In genomic region chr10:63145782-63146181, GRCh38 we compare ENCODE assay signal across 19 cellular contexts. TPM values are rescaled to one million over a fixed set of nuclear protein-coding genes. Genes with fewer than 3 reads are reported as not detected.
DNase-seq lines count a peak whose midpoint lies in the region; ATAC-seq, FAIRE-seq and TF ChIP-seq lines count a peak whose summit lies in the region.
"Had no signal": no experiment of that assay in that cellular context is flagged by ENCODE, and none has a peak within 500 bp of the region (broad histone marks: within the 10 kb centered on the region; RNA-seq: fewer than 3 reads in every experiment).

No MANE protein-coding gene starts in this region.

- no peak for FAIRE-seq in GM12878 (lab: Jason Lieb, UNC)

- H3K4me1 Mint-ChIP-seq in activated naive CD8-positive, alpha-beta T cell (ENCODE audit: low read depth): peaks cover 60% of the 10 kb centered on the region
- H3K4me1 Mint-ChIP-seq in activated naive CD8-positive, alpha-beta T cell treated with anti-CD3 and anti-CD28 coated beads for 36 hours: peaks cover 34% of the 10 kb centered on the region
- no peaks in the 10 kb centered on the region for H3K4me1 Mint-ChIP-seq in nephron progenitor cell

- H3K27ac Mint-ChIP-seq in activated naive CD8-positive, alpha-beta T cell: peak overlapping the region; percentile 43
- H3K27ac Mint-ChIP-seq in activated naive CD8-positive, alpha-beta T cell treated with anti-CD3 and anti-CD28 coated beads for 36 hours: no peak overlapping the region
- no peak overlapping the region for H3K27ac Mint-ChIP-seq in nephron progenitor cell
- H3K27ac Mint-ChIP-seq: activated CD4-positive, alpha-beta T cell treated with anti-CD3 and anti-CD28 coated beads, Interleukin-2, amount 10 ng/mL, durations not matched to agents 24 days and 14 days; mesothelial cell of epicardium had no signal

- H3K4me3 Mint-ChIP-seq in activated naive CD8-positive, alpha-beta T cell: no peak overlapping the region
- H3K4me3 Mint-ChIP-seq in activated naive CD8-positive, alpha-beta T cell treated with anti-CD3 and anti-CD28 coated beads for 36 hours: no peak overlapping the region
- no peak overlapping the region for H3K4me3 Mint-ChIP-seq in nephron progenitor cell
- H3K4me3 Mint-ChIP-seq: activated CD4-positive, alpha-beta T cell treated with anti-CD3 and anti-CD28 coated beads, Interleukin-2, amount 10 ng/mL, durations not matched to agents 24 days and 14 days; mesothelial cell of epicardium had no signal

- POLR2A ChIA-PET in GM12878 (lab: Charles Lee): interaction anchor here (3.3 kb wide), 1 partner anchor 11 kb away, joined by 15 read pairs; no protein-coding TSS in a partner anchor

- H3K9me3 Mint-ChIP-seq in activated naive CD8-positive, alpha-beta T cell (ENCODE audit: low read depth): no peaks in the 10 kb centered on the region
- H3K9me3 Mint-ChIP-seq in activated naive CD8-positive, alpha-beta T cell treated with anti-CD3 and anti-CD28 coated beads for 36 hours: peaks cover 1% of the 10 kb centered on the region
- H3K9me3 Mint-ChIP-seq in nephron progenitor cell: no peaks in the 10 kb centered on the region
- H3K9me3 Mint-ChIP-seq: activated CD4-positive, alpha-beta T cell treated with anti-CD3 and anti-CD28 coated beads, Interleukin-2, amount 10 ng/mL, durations not matched to agents 24 days and 14 days; mesothelial cell of epicardium had no signal

- no peak for DNase-seq in activated naive CD8-positive, alpha-beta T cell treated with anti-CD3 and anti-CD28 coated beads for 36 hours
- DNase-seq in GM12878 (ENCODE audit: low read depth, low spot score): no peak
- no peak for DNase-seq in thyroid gland
- DNase-seq in NCI-H187 treated with DMSO at 0.1 percent for 48 hours (lab: John Stamatoyannopoulos, UW): no peak
- DNase-seq in nephron progenitor cell: no peak
- DNase-seq: activated CD4-positive, alpha-beta T cell treated with anti-CD3 and anti-CD28 coated beads, Interleukin-2, amount 10 ng/mL, durations not matched to agents 24 days and 14 days; AML-193; DMS79 treated with DMSO at 0.1 percent for 48 hours; esophagus squamous epithelium; NCI-H1092 treated with DMSO at 0.1 percent for 48 hours; NCI-H345; OCI-M1; stimulated activated CD4-positive, alpha-beta T cell treated with anti-CD3 and anti-CD28 coated beads, Interleukin-4, amount 100 ng/mL, for 1 hour; stimulated activated naive CD4-positive, alpha-beta T cell had no signal

- TF ChIP-seq RAD21 in GM12878 (IDR thresholded peaks at IDR 0.05; ENCODE audit: insufficient read depth, low read depth, low read length): no peak

- H3K9me3 ChIP-seq in GM12878 (replicated peaks; ENCODE audit: control insufficient read depth, insufficient read depth, low read length) (no peaks in the 10 kb centered on the region), thyroid gland (no peaks in the 10 kb centered on the region)
- H3K9me3 ChIP-seq: esophagus squamous epithelium, prostate gland had no signal

- no peak overlapping the region for H3K4me2 ChIP-seq in GM12878 (ENCODE audit: control insufficient read depth, insufficient read depth)

- CTCF ChIA-PET in GM12878 (lab: Yijun Ruan, JAX): interaction anchor here (0.7 to 4.3 kb wide), 12 partner anchors 9 to 708 kb away, joined by 3 to 57 read pairs (median 8); partner anchors contain the start of gene NRBF2

- TF ChIP-seq EP300 in GM12878 (IDR thresholded peaks at IDR 0.05; ENCODE audit: borderline replicate concordance in 1 of 2, control insufficient read depth in 1 of 2, low read depth in 2 of 2, low read length in 2 of 2): no peak

- TF ChIP-seq POLR2A in GM12878 (IDR thresholded peaks at IDR 0.05; ENCODE audit: low read depth, low read length): no peak
- no peak for TF ChIP-seq POLR2A in thyroid gland (IDR thresholded peaks at IDR 0.05)

- no peaks in the 10 kb centered on the region for H3K27me3 ChIP-seq in GM12878 (replicated peaks in 1 of 2; ENCODE audit: control insufficient read depth in 2 of 2, insufficient read depth in 2 of 2, low read length in 1 of 2)
- H3K27me3 ChIP-seq in thyroid gland: no peaks in the 10 kb centered on the region
- H3K27me3 ChIP-seq: esophagus squamous epithelium had no signal

- H3K27ac ChIP-seq in GM12878 (ENCODE audit: control insufficient read depth, insufficient read depth) (no peak overlapping the region), thyroid gland (peak overlapping the region in 2 of 3 donors; percentile 19 to 49)
- H3K27ac ChIP-seq: esophagus squamous epithelium, prostate gland had no signal

- no peak overlapping the region for H2AFZ ChIP-seq in GM12878 (ENCODE audit: control insufficient read depth, low read depth, low read length)

- in situ Hi-C loops in GM12878 (cut with MboI): no loop called here

- peaks cover 18% of the 10 kb centered on the region for H3K36me3 Mint-ChIP-seq in activated naive CD8-positive, alpha-beta T cell
- H3K36me3 Mint-ChIP-seq in activated naive CD8-positive, alpha-beta T cell treated with anti-CD3 and anti-CD28 coated beads for 36 hours: peaks cover 23% of the 10 kb centered on the region
- H3K36me3 Mint-ChIP-seq in nephron progenitor cell (ENCODE audit: low read depth): peaks cover 50% of the 10 kb centered on the region

- H3K79me2 ChIP-seq in GM12878 (ENCODE audit: control insufficient read depth, insufficient read depth, low read length): peaks cover 58% of the 10 kb centered on the region

- no peaks in the 10 kb centered on the region for H3K27me3 Mint-ChIP-seq in activated naive CD8-positive, alpha-beta T cell
- H3K27me3 Mint-ChIP-seq in activated naive CD8-positive, alpha-beta T cell treated with anti-CD3 and anti-CD28 coated beads for 36 hours: no peaks in the 10 kb centered on the region
- H3K27me3 Mint-ChIP-seq in nephron progenitor cell (ENCODE audit: low read depth, poor library complexity): no peaks in the 10 kb centered on the region
- H3K27me3 Mint-ChIP-seq: activated CD4-positive, alpha-beta T cell treated with anti-CD3 and anti-CD28 coated beads, Interleukin-2, amount 10 ng/mL, durations not matched to agents 24 days and 14 days had no signal

- intact Hi-C loops in GM12878 (cut with micrococcal nuclease; ENCODE audit: unreplicated experiment): no loop called here
- intact Hi-C loops in thyroid gland (cut with DNase I): no loop called here

- SMC1A ChIA-PET in GM12878 (lab: Charles Lee; ENCODE audit: uncharacterized antibody, unreplicated experiment): interaction anchor here (0.5 to 4.8 kb wide), 17 partner anchors 10 to 708 kb away, joined by 3 to 40 read pairs (median 3); partner anchors contain the start of gene NRBF2

- BruUV-seq in GM12878 (replicated peaks; lab: Mats Ljungman, UMichigan): no TSS peak

- no peak overlapping the region for H3K9ac ChIP-seq in GM12878 (ENCODE audit: control insufficient read depth, insufficient read depth, low read length)

- no peaks in the 10 kb centered on the region for H4K20me1 ChIP-seq in GM12878 (ENCODE audit: control insufficient read depth, insufficient read depth)

- peaks cover 0 to 9% of the 10 kb centered on the region in 2 experiments; a peak in 3 of 4 replicates for H3K36me3 ChIP-seq in GM12878 (ENCODE audit: control insufficient read depth in 2 of 2, insufficient read depth in 2 of 2, low read length in 1 of 2)
- H3K36me3 ChIP-seq in thyroid gland: no peaks in the 10 kb centered on the region
- H3K36me3 ChIP-seq: prostate gland had no signal

- peak; percentile 63 for ATAC-seq in HG03025 (IDR thresholded peaks at IDR 0.05; ENCODE audit: low FRiP score, unreplicated experiment)
- peak; percentile 80 for ATAC-seq in GM12878
- ATAC-seq in HG03571 (IDR thresholded peaks at IDR 0.05; ENCODE audit: unreplicated experiment): no peak

- H3K4me1 ChIP-seq in GM12878 (ENCODE audit: control insufficient read depth, insufficient read depth, low read length) (no peaks in the 10 kb centered on the region; the same call in 1 of the 2 replicates), thyroid gland (peaks cover 30 to 45% of the 10 kb centered on the region in 2 donors)
- H3K4me1 ChIP-seq: prostate gland had no signal

- no peak for TF ChIP-seq CTCF in GM12878 (IDR thresholded peaks at IDR 0.05 in 2 of 3, conservative IDR thresholded peaks at IDR 0.05 in 1 of 3; ENCODE audit: control insufficient read depth in 2 of 3, extremely low read depth in 1 of 3, insufficient read depth in 1 of 3, low read depth in 3 of 3, low read length in 3 of 3)
- TF ChIP-seq CTCF in thyroid gland (IDR thresholded peaks at IDR 0.05): no peak
- no peak for TF ChIP-seq CTCF in nephron progenitor cell (IDR thresholded peaks at IDR 0.05)

- no peak overlapping the region for H3K4me3 ChIP-seq in GM12878
- H3K4me3 ChIP-seq in thyroid gland (replicated peaks in 1 of 3): no peak overlapping the region
- H3K4me3 ChIP-seq: esophagus squamous epithelium, prostate gland had no signal

- RAD21 ChIA-PET in GM12878 (lab: Charles Lee; ENCODE audit: unreplicated experiment): interaction anchor here (0.6 to 4.1 kb wide), 7 partner anchors 9 to 576 kb away, joined by 3 to 24 read pairs (median 4); partner anchors contain the start of gene NRBF2

TF ChIP-seq in GM12878, 131 proteins besides CTCF, POLR2A, EP300 and RAD21 (continues in another document):
- TF ChIP-seq BHLHE40 (IDR thresholded peaks at IDR 0.05; ENCODE audit: borderline replicate concordance in 1 of 2, low read depth in 2 of 2, low read length in 1 of 2): no peak
- TF ChIP-seq SMARCA5 (IDR thresholded peaks at IDR 0.05): no peak

RNA-seq across cellular contexts. Expression of gene NRBF2, which starts 12.7 kb away (rescaled TPM):
- total RNA-seq in activated naive CD8-positive, alpha-beta T cell treated with anti-CD3 and anti-CD28 coated beads for 36 hours: 10 to 100 TPM; 27.6 to 27.8 TPM
- 13.4 and 14.2 TPM in 2 replicates for total RNA-seq in GM12878 (2013; cell fraction: nucleolus; rRNA removed)
- 18.8 and 20.4 TPM in 2 replicates for total RNA-seq in GM12878 (2014; rRNA removed)
- 26.6 and 27.3 TPM in 2 replicates for total RNA-seq in GM12878 (2014; rRNA removed; fragmentation: Illumina TruSeq; extraction: Trizol)
- total RNA-seq in GM12878 (2021): 17.8 and 20.4 TPM in 2 replicates
- 15.7 TPM for polyA plus RNA-seq in GM12878 (2011; ENCODE audit: low read depth)
- polyA plus RNA-seq in GM12878 (2011; rRNA removed): 26.3 and 32.1 TPM in 2 replicates
- polyA plus RNA-seq in GM12878 (2011; cell fraction: cytosol; rRNA removed): 11.6 and 11.7 TPM in 2 replicates
- polyA plus RNA-seq in GM12878 (2011; cell fraction: nucleus; rRNA removed): 6.9 and 8.9 TPM in 2 replicates
- polyA plus RNA-seq in GM12878 (2012): 21.3 and 22.5 TPM in 2 replicates
- polyA plus RNA-seq in GM12878 (2014; fragmentation: Illumina TruSeq; extraction: Trizol): 28.2 and 30.1 TPM in 2 replicates
- 10 to 100 TPM; 33.2 to 35.0 TPM for polyA plus RNA-seq in GM12878 (2014; fragmentation: Nextera tagmentation; extraction: Ambion mirVana)
- polyA plus RNA-seq in GM12878 (2014; rRNA removed): 19.2 and 19.8 TPM in 2 replicates
- polyA plus RNA-seq in GM12878 (2016; fragmentation: Nextera tagmentation; extraction: Ambion mirVana): 10 to 100 TPM; 34.7 to 39.8 TPM
- 9.8 and 11.0 TPM in 2 replicates for polyA minus RNA-seq in GM12878 (2011; rRNA and poly(A)+ RNA removed)
- 7.2 and 8.3 TPM in 2 replicates for polyA minus RNA-seq in GM12878 (2011; cell fraction: cytosol; rRNA and poly(A)+ RNA removed)
- 4.2 and 7.8 TPM in 2 replicates for polyA minus RNA-seq in GM12878 (2011; cell fraction: nucleus; rRNA and poly(A)+ RNA removed)
- total RNA-seq in thyroid gland: 10 to 100 TPM in 3 of 4 donors, 1 to 10 TPM in 1; 9.3 to 25.8 (median 15.2) TPM
